Comparison of ENCODE assay signal across 21 cellular contexts in the genomic region with DNA sequence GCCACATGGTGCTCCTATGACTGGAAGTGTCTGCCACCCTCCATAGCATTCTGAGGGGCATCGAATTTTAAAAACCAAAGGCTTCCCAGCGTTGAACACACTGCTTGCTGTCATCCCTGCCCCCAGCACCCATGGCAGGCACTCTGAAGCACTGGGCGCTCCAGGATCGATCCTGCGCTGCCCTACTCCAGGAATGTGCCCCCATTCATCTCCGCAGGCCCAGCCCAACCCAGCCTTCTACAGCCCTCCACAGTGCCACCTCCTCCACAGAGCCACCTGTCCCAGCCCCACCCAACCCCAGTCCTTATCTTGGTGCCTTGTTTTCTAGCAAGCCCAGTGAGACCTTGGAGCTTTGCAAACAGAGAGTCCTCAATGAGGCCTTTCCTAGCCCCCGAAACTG. TPM values are rescaled to one million over a fixed set of nuclear protein-coding genes. Genes with fewer than 3 reads are reported as not detected.
"Had no signal": no experiment of that assay in that cellular context is flagged by ENCODE, and none has a peak within 500 bp of the region (broad histone marks: within the 10 kb centered on the region; RNA-seq: fewer than 3 reads in every experiment).

No MANE protein-coding gene starts in this region.

- H3K4me1 Mint-ChIP-seq: activated CD4-positive, alpha-beta T cell treated with anti-CD3 and anti-CD28 coated beads for 36 hours had no signal

- H3K36me3 ChIP-seq: breast epithelium, WERI-Rb-1 had no signal

- H3K9me3 ChIP-seq: SK-N-SH had no signal

- H3K27me3 ChIP-seq: breast epithelium had no signal

- H3K27ac Mint-ChIP-seq: activated CD4-positive, alpha-beta T cell treated with anti-CD3 and anti-CD28 coated beads for 36 hours; activated CD8-positive, alpha-beta T cell treated with anti-CD3 and anti-CD28 coated beads, Interleukin-2, amount 10 ng/mL, durations not matched to agents 7 days and 5 days; activated naive CD4-positive, alpha-beta T cell treated with anti-CD3 and anti-CD28 coated beads, Interleukin-2, amount 50 U/mL, for 24 hours had no signal

- H3K27ac ChIP-seq: breast epithelium, WERI-Rb-1 had no signal

- H3K4me1 ChIP-seq: breast epithelium had no signal

- H3K9me3 Mint-ChIP-seq: activated naive CD4-positive, alpha-beta T cell treated with anti-CD3 and anti-CD28 coated beads, Interleukin-2, amount 50 U/mL, for 24 hours had no signal

- DNase-seq: activated CD4-positive, alpha-beta T cell treated with anti-CD3 and anti-CD28 coated beads for 36 hours; activated CD4-positive, alpha-beta T cell treated with anti-CD3 and anti-CD28 coated beads, Interleukin-2, amount 50 U/mL, for 1 hour; activated CD8-positive, alpha-beta memory T cell treated with anti-CD3 and anti-CD28 coated beads, Interleukin-2, amount 50 U/mL, for 48 hours; activated CD8-positive, alpha-beta T cell treated with anti-CD3 and anti-CD28 coated beads, Interleukin-2, amount 10 ng/mL, durations not matched to agents 7 days and 5 days; activated T-cell treated with anti-CD3 and anti-CD28 coated beads, Interleukin-2, amount 50 U/mL, for 1 hour; caudate nucleus; KG1; NCI-H1048; NCI-H146; NCI-H187 treated with DMSO at 0.1 percent for 48 hours; NCI-H2081 treated with DMSO at 0.1 percent for 48 hours; NCI-H446; NCI-H524; SK-N-SH; T-helper 1 cell; WERI-Rb-1 had no signal

- ATAC-seq: activated CD4-positive, alpha-beta T cell treated with anti-CD3 and anti-CD28 coated beads for 36 hours; activated CD8-positive, alpha-beta T cell treated with anti-CD3 and anti-CD28 coated beads, Interleukin-2, amount 10 ng/mL, durations not matched to agents 7 days and 5 days had no signal

- H3K4me3 Mint-ChIP-seq: activated CD4-positive, alpha-beta T cell treated with anti-CD3 and anti-CD28 coated beads for 36 hours; activated CD8-positive, alpha-beta T cell treated with anti-CD3 and anti-CD28 coated beads, Interleukin-2, amount 10 ng/mL, durations not matched to agents 7 days and 5 days; activated naive CD4-positive, alpha-beta T cell treated with anti-CD3 and anti-CD28 coated beads, Interleukin-2, amount 50 U/mL, for 24 hours had no signal

- H3K27me3 Mint-ChIP-seq: activated CD4-positive, alpha-beta T cell treated with anti-CD3 and anti-CD28 coated beads for 36 hours; activated naive CD4-positive, alpha-beta T cell treated with anti-CD3 and anti-CD28 coated beads, Interleukin-2, amount 50 U/mL, for 24 hours had no signal

- H3K4me3 ChIP-seq: breast epithelium had no signal

RNA-seq across cellular contexts. Expression of gene WNT7A, which starts 52.2 kb away (rescaled TPM):
- total RNA-seq: activated CD8-positive, alpha-beta T cell treated with anti-CD3 and anti-CD28 coated beads, Interleukin-2, amount 10 ng/mL, durations not matched to agents 7 days and 5 days; aorta; breast epithelium; LHCN-M2; T-helper 2 cell treated with Interferon-gamma antibody and Interleukin-4, amounts not matched to agents 100 ng/mL and 5 ng/mL, for 36 hours had no signal
- polyA plus RNA-seq: aorta, SK-N-SH had no signal
